In the genomic region with DNA sequence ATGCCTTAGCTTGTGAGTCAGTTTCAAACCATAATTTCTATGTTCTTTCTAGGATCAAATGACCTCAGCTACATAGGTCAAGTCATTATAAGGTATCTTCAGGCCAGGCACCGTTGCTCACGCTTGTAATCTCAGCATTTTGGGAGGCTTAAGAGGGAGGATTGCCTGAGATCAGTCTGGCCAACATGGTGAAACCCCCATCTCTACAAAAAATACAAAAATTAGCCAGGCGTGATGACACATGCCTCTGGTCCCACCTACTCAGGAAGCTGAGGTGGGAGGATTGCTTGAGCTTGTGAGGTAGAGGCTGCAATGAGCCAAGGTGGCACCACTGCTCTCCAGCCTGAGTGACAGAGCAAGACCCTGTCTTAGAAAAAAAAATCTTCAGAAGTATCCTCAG, we compare ENCODE assay signal across 13 cellular contexts.
DNase-seq lines count a peak whose midpoint lies in the region; ATAC-seq and TF ChIP-seq lines count a peak whose summit lies in the region.
"Had no signal": no experiment of that assay in that cellular context is flagged by ENCODE, and none has a peak within 500 bp of the region (broad histone marks: within the 10 kb centered on the region; RNA-seq: fewer than 3 reads in every experiment).

No MANE protein-coding gene starts in this region.

- POLR2A ChIA-PET in HEK293 (lab: Yijun Ruan, JAX), result no interaction called here

- peak overlapping the region; percentile 98 for H3K27ac Mint-ChIP-seq in T-helper 2 cell treated with Interferon-gamma antibody and Interleukin-4, amounts not matched to agents 5 μg/mL and 100 μg/mL, for 36 hours
- H3K27ac Mint-ChIP-seq: nephron had no signal

- H3K4me1 Mint-ChIP-seq in T-helper 2 cell treated with Interferon-gamma antibody and Interleukin-4, amounts not matched to agents 5 μg/mL and 100 μg/mL, for 36 hours (ENCODE audit: low read depth), result peaks cover 63% of the 10 kb centered on the region
- H3K4me1 Mint-ChIP-seq: nephron had no signal

- peak overlapping the region; percentile 68 for H3K4me3 Mint-ChIP-seq in T-helper 2 cell treated with Interferon-gamma antibody and Interleukin-4, amounts not matched to agents 5 μg/mL and 100 μg/mL, for 36 hours
- H3K4me3 Mint-ChIP-seq: nephron had no signal

- TF ChIP-seq CTCF in HEK293 (tag by site-specific recombination; IDR thresholded peaks at IDR 0.05) (no peak), lower lobe of right lung (IDR thresholded peaks at IDR 0.05) (no peak)

- TF ChIP-seq POLR2A in GM18505 (IDR thresholded peaks at IDR 0.05; ENCODE audit: borderline replicate concordance, extremely low read depth, insufficient read depth, insufficient read length), result no peak

- no peaks in the 10 kb centered on the region for H3K9me3 ChIP-seq in HEK293 (ENCODE audit: control insufficient read depth, insufficient read depth, low read depth, low read length)
- H3K9me3 ChIP-seq in aorta (ENCODE audit: control insufficient read depth, low read length), result no peaks in the 10 kb centered on the region
- no peaks in the 10 kb centered on the region for H3K9me3 ChIP-seq in lower lobe of right lung

- CTCF ChIA-PET in HEK293 (lab: Yijun Ruan, JAX), result interaction anchor here (0.6 kb wide), 1 partner anchor 21 kb away, joined by 3 read pairs; no protein-coding TSS in a partner anchor

- H3K27me3 ChIP-seq in aorta (ENCODE audit: control insufficient read depth in 1 of 2, insufficient read depth in 2 of 2, low read length in 1 of 2), result no peaks in the 10 kb centered on the region
- no peaks in the 10 kb centered on the region for H3K27me3 ChIP-seq in lower lobe of right lung (ENCODE audit: low read depth)

- no peaks in the 10 kb centered on the region for H3K27me3 Mint-ChIP-seq in T-helper 2 cell treated with Interferon-gamma antibody and Interleukin-4, amounts not matched to agents 5 μg/mL and 100 μg/mL, for 36 hours (ENCODE audit: low read depth)

- WGBS in aorta, 2 donors, result 87 to 91% methylated on average over 3 of the region's 3 CpGs

- peaks cover 20% of the 10 kb centered on the region for H3K36me3 Mint-ChIP-seq in T-helper 2 cell treated with Interferon-gamma antibody and Interleukin-4, amounts not matched to agents 5 μg/mL and 100 μg/mL, for 36 hours (ENCODE audit: low read depth)
- H3K36me3 Mint-ChIP-seq: activated naive CD4-positive, alpha-beta T cell treated with anti-CD3 and anti-CD28 coated beads, Interleukin-2, amount 50 U/mL, for 72 hours had no signal

- no peaks in the 10 kb centered on the region; the same call in 1 of the 2 replicates for H3K4me1 ChIP-seq in HEK293 (ENCODE audit: control insufficient read depth, insufficient read depth, low read length)
- no peaks in the 10 kb centered on the region for H3K4me1 ChIP-seq in aorta (ENCODE audit: control insufficient read depth in 1 of 2, insufficient read depth in 2 of 2, low read length in 2 of 2)
- no peaks in the 10 kb centered on the region for H3K4me1 ChIP-seq in lower lobe of right lung

- H3K4me3 ChIP-seq in HEK293 (ENCODE audit: low read depth, low read length) (no peak overlapping the region), aorta (ENCODE audit: low read length in 2 of 2) (no peak overlapping the region), lower lobe of right lung (no peak overlapping the region)
- H3K4me3 ChIP-seq: skin epidermis had no signal

- no peak overlapping the region; the same call in 1 of the 2 replicates for H3K27ac ChIP-seq in HEK293 (ENCODE audit: extremely low read depth, low read depth, low read length)
- no peak overlapping the region for H3K27ac ChIP-seq in aorta (ENCODE audit: low read depth in 1 of 2, low read length in 2 of 2)
- H3K27ac ChIP-seq in lower lobe of right lung, result no peak overlapping the region

- DNase-seq in T-helper 2 cell treated with Interferon-gamma antibody and Interleukin-4, amounts not matched to agents 5 μg/mL and 100 μg/mL, for 36 hours (ENCODE audit: low spot score), result peak; percentile 66
- DNase-seq in islet precursor cell, result peak; percentile 29
- DNase-seq in aorta, result no peak
- no peak for DNase-seq in NCI-H2171 treated with DMSO at 0.1 percent for 48 hours (lab: John Stamatoyannopoulos, UW)
- no peak for DNase-seq in lower lobe of right lung
- DNase-seq: foreskin melanocyte, NCI-H2227 treated with DMSO at 0.1 percent for 48 hours had no signal

- intact Hi-C loops in aorta (cut with DNase I) (no loop called here), lower lobe of right lung (cut with DNase I) (no loop called here)

- H3K36me3 ChIP-seq in HEK293 (ENCODE audit: control insufficient read depth in 2 of 2, insufficient read depth in 1 of 2, low read length in 2 of 2) (no peaks in the 10 kb centered on the region), aorta (ENCODE audit: control insufficient read depth in 1 of 2, insufficient read depth in 2 of 2, low read length in 1 of 2) (no peaks in the 10 kb centered on the region), lower lobe of right lung (no peaks in the 10 kb centered on the region)

- ATAC-seq in GM18505 (IDR thresholded peaks at IDR 0.05; ENCODE audit: unreplicated experiment) (peak; percentile 25), aorta (ENCODE audit: low FRiP score) (no peak), lower lobe of right lung (no peak), GM19397 (IDR thresholded peaks at IDR 0.05; ENCODE audit: unreplicated experiment) (no peak)

- H3K9me3 Mint-ChIP-seq in T-helper 2 cell treated with Interferon-gamma antibody and Interleukin-4, amounts not matched to agents 5 μg/mL and 100 μg/mL, for 36 hours, result no peaks in the 10 kb centered on the region

TF ChIP-seq in HEK293, 187 proteins besides CTCF, POLR2A, EP300 and RAD21:
- TF ChIP-seq, protein P1, sequence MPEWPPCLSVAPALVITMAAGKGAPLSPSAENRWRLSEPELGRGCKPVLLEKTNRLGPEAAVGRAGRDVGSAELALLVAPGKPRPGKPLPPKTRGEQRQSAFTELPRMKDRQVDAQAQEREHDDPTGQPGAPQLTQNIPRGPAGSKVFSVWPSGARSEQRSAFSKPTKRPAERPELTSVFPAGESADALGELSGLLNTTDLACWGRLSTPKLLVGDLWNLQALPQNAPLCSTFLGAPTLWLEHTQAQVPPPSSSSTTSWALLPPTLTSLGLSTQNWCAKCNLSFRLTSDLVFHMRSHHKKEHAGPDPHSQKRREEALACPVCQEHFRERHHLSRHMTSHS (tag by site-specific recombination; IDR thresholded peaks at IDR 0.05), result no peak
- TF ChIP-seq ZFHX2 (tag by site-specific recombination; conservative IDR thresholded peaks at IDR 0.05) (peak; percentile 63), ZNF341 (tag by site-specific recombination; IDR thresholded peaks at IDR 0.05; ENCODE audit: low read depth) (no peak), ZNF366 (tag by site-specific recombination; conservative IDR thresholded peaks at IDR 0.05) (no peak)
- TF ChIP-seq, protein P2, sequence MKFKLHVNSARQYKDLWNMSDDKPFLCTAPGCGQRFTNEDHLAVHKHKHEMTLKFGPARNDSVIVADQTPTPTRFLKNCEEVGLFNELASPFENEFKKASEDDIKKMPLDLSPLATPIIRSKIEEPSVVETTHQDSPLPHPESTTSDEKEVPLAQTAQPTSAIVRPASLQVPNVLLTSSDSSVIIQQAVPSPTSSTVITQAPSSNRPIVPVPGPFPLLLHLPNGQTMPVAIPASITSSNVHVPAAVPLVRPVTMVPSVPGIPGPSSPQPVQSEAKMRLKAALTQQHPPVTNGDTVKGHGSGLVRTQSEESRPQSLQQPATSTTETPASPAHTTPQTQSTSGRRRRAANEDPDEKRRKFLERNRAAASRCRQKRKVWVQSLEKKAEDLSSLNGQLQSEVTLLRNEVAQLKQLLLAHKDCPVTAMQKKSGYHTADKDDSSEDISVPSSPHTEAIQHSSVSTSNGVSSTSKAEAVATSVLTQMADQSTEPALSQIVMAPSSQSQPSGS (tag by site-specific recombination; IDR thresholded peaks at IDR 0.05; ENCODE audit: low read depth), result no peak
TF ChIP-seq in HEK293: peak in this region for 1.

Comparison
In these comparisons a context has a peak if more than half of its experiments do, and no peak if none do; other contexts are left out.
1. DNase-seq: peak in T-helper 2 cell treated with Interferon-gamma antibody and Interleukin-4, amounts not matched to agents 5 μg/mL and 100 μg/mL, for 36 hours (single experiment) and islet precursor cell (single experiment); none in aorta (0 of 2), NCI-H2171 treated with DMSO at 0.1 percent for 48 hours (single experiment) and lower lobe of right lung (single experiment).